Comparison of ENCODE assay signal across 1 cellular context in the genomic region with DNA sequence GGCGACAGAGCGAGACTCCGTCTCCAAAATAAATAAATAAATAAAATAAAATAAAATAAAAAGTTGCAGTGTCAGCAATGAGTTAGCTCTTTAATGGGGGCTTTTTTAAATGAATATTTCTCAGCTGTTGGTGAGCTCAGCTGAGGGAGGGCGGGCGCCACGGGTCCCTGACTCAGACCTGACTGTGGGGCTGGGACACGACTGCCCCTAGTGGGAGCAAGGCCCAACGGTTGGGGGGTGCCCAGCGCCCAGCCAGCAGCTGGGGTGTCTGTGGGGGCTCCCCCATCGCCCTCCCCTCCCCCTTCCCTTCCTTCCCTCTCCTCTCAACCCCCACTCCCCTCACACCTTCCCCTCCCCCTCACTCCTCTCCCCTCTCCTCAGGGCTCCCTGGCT.
TF ChIP-seq lines count a peak whose summit lies in the region.

No MANE protein-coding gene starts in this region.

TF ChIP-seq in HepG2, 621 proteins besides CTCF, POLR2A, EP300 and RAD21 (continued from another document):
- TF ChIP-seq, protein P1, sequence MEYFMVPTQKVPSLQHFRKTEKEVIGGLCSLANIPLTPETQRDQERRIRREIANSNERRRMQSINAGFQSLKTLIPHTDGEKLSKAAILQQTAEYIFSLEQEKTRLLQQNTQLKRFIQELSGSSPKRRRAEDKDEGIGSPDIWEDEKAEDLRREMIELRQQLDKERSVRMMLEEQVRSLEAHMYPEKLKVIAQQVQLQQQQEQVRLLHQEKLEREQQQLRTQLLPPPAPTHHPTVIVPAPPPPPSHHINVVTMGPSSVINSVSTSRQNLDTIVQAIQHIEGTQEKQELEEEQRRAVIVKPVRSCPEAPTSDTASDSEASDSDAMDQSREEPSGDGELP (IDR thresholded peaks at IDR 0.05; ENCODE audit: borderline replicate concordance, low read depth), result peak; percentile 45; the same call in 1 of the 2 replicates
- TF ChIP-seq HNRNPK (IDR thresholded peaks at IDR 0.05; ENCODE audit: low read depth, low read length, poor library complexity, severe bottlenecking) (peak; percentile 97), MAFK (conservative IDR thresholded peaks at IDR 0.05 in 1 of 2, IDR thresholded peaks at IDR 0.05 in 1 of 2; ENCODE audit: low read length in 2 of 2) (peak; percentile 50 to 80), ZSCAN25 (CRISPR knock-in tag; IDR thresholded peaks at IDR 0.05) (peak; percentile 73; the same call in 1 of the 2 replicates), PCBP1 (IDR thresholded peaks at IDR 0.05; ENCODE audit: borderline replicate concordance, low read depth, low read length) (peak; percentile 98), STAG1 (CRISPR knock-in tag; IDR thresholded peaks at IDR 0.05) (peak; percentile 53), NFE2L1 (CRISPR knock-in tag; IDR thresholded peaks at IDR 0.05; ENCODE audit: borderline replicate concordance) (no peak), YEATS2 (CRISPR knock-in tag; IDR thresholded peaks at IDR 0.05; ENCODE audit: borderline replicate concordance) (no peak)
- TF ChIP-seq, protein P2, sequence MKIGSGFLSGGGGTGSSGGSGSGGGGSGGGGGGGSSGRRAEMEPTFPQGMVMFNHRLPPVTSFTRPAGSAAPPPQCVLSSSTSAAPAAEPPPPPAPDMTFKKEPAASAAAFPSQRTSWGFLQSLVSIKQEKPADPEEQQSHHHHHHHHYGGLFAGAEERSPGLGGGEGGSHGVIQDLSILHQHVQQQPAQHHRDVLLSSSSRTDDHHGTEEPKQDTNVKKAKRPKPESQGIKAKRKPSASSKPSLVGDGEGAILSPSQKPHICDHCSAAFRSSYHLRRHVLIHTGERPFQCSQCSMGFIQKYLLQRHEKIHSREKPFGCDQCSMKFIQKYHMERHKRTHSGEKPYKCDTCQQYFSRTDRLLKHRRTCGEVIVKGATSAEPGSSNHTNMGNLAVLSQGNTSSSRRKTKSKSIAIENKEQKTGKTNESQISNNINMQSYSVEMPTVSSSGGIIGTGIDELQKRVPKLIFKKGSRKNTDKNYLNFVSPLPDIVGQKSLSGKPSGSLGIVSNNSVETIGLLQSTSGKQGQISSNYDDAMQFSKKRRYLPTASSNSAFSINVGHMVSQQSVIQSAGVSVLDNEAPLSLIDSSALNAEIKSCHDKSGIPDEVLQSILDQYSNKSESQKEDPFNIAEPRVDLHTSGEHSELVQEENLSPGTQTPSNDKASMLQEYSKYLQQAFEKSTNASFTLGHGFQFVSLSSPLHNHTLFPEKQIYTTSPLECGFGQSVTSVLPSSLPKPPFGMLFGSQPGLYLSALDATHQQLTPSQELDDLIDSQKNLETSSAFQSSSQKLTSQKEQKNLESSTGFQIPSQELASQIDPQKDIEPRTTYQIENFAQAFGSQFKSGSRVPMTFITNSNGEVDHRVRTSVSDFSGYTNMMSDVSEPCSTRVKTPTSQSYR (CRISPR knock-in tag; IDR thresholded peaks at IDR 0.05; ENCODE audit: borderline replicate concordance), result peak; percentile 39; the same call in 1 of the 2 replicates
- TF ChIP-seq, protein P3, sequence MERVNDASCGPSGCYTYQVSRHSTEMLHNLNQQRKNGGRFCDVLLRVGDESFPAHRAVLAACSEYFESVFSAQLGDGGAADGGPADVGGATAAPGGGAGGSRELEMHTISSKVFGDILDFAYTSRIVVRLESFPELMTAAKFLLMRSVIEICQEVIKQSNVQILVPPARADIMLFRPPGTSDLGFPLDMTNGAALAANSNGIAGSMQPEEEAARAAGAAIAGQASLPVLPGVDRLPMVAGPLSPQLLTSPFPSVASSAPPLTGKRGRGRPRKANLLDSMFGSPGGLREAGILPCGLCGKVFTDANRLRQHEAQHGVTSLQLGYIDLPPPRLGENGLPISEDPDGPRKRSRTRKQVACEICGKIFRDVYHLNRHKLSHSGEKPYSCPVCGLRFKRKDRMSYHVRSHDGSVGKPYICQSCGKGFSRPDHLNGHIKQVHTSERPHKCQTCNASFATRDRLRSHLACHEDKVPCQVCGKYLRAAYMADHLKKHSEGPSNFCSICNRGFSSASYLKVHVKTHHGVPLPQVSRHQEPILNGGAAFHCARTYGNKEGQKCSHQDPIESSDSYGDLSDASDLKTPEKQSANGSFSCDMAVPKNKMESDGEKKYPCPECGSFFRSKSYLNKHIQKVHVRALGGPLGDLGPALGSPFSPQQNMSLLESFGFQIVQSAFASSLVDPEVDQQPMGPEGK (CRISPR knock-in tag; IDR thresholded peaks at IDR 0.05), result peak; percentile 71
- TF ChIP-seq, protein P4, sequence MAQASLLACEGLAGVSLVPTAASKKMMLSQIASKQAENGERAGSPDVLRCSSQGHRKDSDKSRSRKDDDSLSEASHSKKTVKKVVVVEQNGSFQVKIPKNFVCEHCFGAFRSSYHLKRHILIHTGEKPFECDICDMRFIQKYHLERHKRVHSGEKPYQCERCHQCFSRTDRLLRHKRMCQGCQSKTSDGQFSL (CRISPR knock-in tag; IDR thresholded peaks at IDR 0.05), result peak; percentile 97
